ENCODE assay signal across 8 cellular contexts in genomic region chr3:81485444-81485865, GRCh38.
DNase-seq lines count a peak whose midpoint lies in the region; FAIRE-seq and TF ChIP-seq lines count a peak whose summit lies in the region.

No MANE protein-coding gene starts in this region.

- TF ChIP-seq CTCF in prostate gland (IDR thresholded peaks at IDR 0.05), result no peak
- TF ChIP-seq CTCF in A673 (conservative IDR thresholded peaks at IDR 0.05; ENCODE audit: low read depth, low read length), result no peak

- H3K9me3 ChIP-seq in prostate gland, result no peaks in the 10 kb centered on the region
- H3K9me3 ChIP-seq in A673 (ENCODE audit: low read depth, low read length, poor library complexity, severe bottlenecking), result no peaks in the 10 kb centered on the region

- peak; percentile 75 for DNase-seq in GM04504 (ENCODE audit: low read depth)
- DNase-seq in H54 (ENCODE audit: insufficient read length, low spot score), result no peak
- DNase-seq in MV-4-11 (lab: John Stamatoyannopoulos, UW), result peak; percentile 95
- peak; percentile 47 for DNase-seq in glomerular endothelial cell (ENCODE audit: extremely low read depth, low read depth, low spot score)
- no peak for DNase-seq in prostate gland (ENCODE audit: low spot score)
- no peak for DNase-seq in A673 (ENCODE audit: low spot score)
- DNase-seq in HEK293T (ENCODE audit: extremely low spot score), result no peak
- no peak for DNase-seq in UCSD-AML1 (lab: John Stamatoyannopoulos, UW; ENCODE audit: unreplicated experiment)

- H3K4me1 ChIP-seq in prostate gland (replicated peaks), result no peaks in the 10 kb centered on the region
- no peaks in the 10 kb centered on the region for H3K4me1 ChIP-seq in A673 (ENCODE audit: insufficient read depth, low read length, poor library complexity, severe bottlenecking)

- CTCF ChIA-PET in A673 (lab: Charles Lee) (no interaction called here), HEK293T (lab: Yijun Ruan, JAX) (no interaction called here)

- H3K27ac ChIP-seq in prostate gland, result no peak overlapping the region
- no peak overlapping the region for H3K27ac ChIP-seq in A673 (ENCODE audit: low read depth, low read length, poor library complexity, severe bottlenecking)

- H3K27me3 ChIP-seq in prostate gland (replicated peaks; ENCODE audit: insufficient read depth) (no peaks in the 10 kb centered on the region), A673 (replicated peaks; ENCODE audit: insufficient read depth, low read depth, low read length, poor library complexity) (no peaks in the 10 kb centered on the region)

- intact Hi-C loops in prostate gland (cut with DNase I) (no loop called here), A673 (cut with micrococcal nuclease; ENCODE audit: unreplicated experiment) (no loop called here)

- BruUV-seq in A673 (replicated peaks; lab: Mats Ljungman, UMichigan), result no TSS peak

- no peak for TF ChIP-seq POLR2A in H54 (IDR thresholded peaks at IDR 0.05; ENCODE audit: low read depth, low read length)
- no peak for TF ChIP-seq POLR2A in prostate gland (IDR thresholded peaks at IDR 0.05)

- peak; percentile 92 for FAIRE-seq in H54 (lab: Jason Lieb, UNC)

- POLR2A ChIA-PET in A673 (lab: Charles Lee; ENCODE audit: low non-redundant PET), result no interaction called here
- POLR2A ChIA-PET in HEK293T (lab: Yijun Ruan, JAX), result no interaction called here

- H3K36me3 ChIP-seq in prostate gland, result no peaks in the 10 kb centered on the region
- no peaks in the 10 kb centered on the region for H3K36me3 ChIP-seq in A673 (ENCODE audit: insufficient read depth, low read length, poor library complexity, severe bottlenecking)

- H3K4me3 ChIP-seq in prostate gland (no peak overlapping the region), A673 (ENCODE audit: low read depth, low read length, poor library complexity, severe bottlenecking) (no peak overlapping the region)

- WGBS in prostate gland, result 81% methylated on average over 5 of the region's 5 CpGs

TF ChIP-seq in HEK293T, 16 proteins besides CTCF, POLR2A, EP300 and RAD21:
- TF ChIP-seq ELF4 (IDR thresholded peaks at IDR 0.05), result no peak
- no peak for TF ChIP-seq SP1 (IDR thresholded peaks at IDR 0.05)
- no peak for TF ChIP-seq HDGF (IDR thresholded peaks at IDR 0.05; ENCODE audit: borderline replicate concordance)
- no peak for TF ChIP-seq FOXK2 (IDR thresholded peaks at IDR 0.05)
- TF ChIP-seq L3MBTL2 (conservative IDR thresholded peaks at IDR 0.05), result no peak
- no peak for TF ChIP-seq LEF1 (IDR thresholded peaks at IDR 0.05; ENCODE audit: borderline replicate concordance)
- TF ChIP-seq TARDBP (IDR thresholded peaks at IDR 0.05), result no peak
- TF ChIP-seq ARNT (IDR thresholded peaks at IDR 0.05), result no peak
- TF ChIP-seq FOXM1 (IDR thresholded peaks at IDR 0.05; ENCODE audit: borderline replicate concordance), result no peak
- TF ChIP-seq CTBP1 (IDR thresholded peaks at IDR 0.05; ENCODE audit: borderline replicate concordance), result no peak
- TF ChIP-seq NFRKB (IDR thresholded peaks at IDR 0.05), result no peak
- TF ChIP-seq FOXA1 (IDR thresholded peaks at IDR 0.05), result no peak
- no peak for TF ChIP-seq ZNF384 (IDR thresholded peaks at IDR 0.05)
- TF ChIP-seq SUZ12 (IDR thresholded peaks at IDR 0.05), result no peak
- no peak for TF ChIP-seq BHLHE40 (IDR thresholded peaks at IDR 0.05; ENCODE audit: borderline replicate concordance)
- TF ChIP-seq PKNOX1 (IDR thresholded peaks at IDR 0.05), result no peak

Comparison
In these comparisons a context has a peak if more than half of its experiments do, and no peak if none do; other contexts are left out.
1. DNase-seq: peak in GM04504 (single experiment), MV-4-11 (single experiment) and glomerular endothelial cell (single experiment); none in H54 (single experiment), prostate gland (single experiment), A673 (single experiment), HEK293T (single experiment) and UCSD-AML1 (single experiment).